8 cellular contexts compared by ENCODE assay signal in the genomic region with DNA sequence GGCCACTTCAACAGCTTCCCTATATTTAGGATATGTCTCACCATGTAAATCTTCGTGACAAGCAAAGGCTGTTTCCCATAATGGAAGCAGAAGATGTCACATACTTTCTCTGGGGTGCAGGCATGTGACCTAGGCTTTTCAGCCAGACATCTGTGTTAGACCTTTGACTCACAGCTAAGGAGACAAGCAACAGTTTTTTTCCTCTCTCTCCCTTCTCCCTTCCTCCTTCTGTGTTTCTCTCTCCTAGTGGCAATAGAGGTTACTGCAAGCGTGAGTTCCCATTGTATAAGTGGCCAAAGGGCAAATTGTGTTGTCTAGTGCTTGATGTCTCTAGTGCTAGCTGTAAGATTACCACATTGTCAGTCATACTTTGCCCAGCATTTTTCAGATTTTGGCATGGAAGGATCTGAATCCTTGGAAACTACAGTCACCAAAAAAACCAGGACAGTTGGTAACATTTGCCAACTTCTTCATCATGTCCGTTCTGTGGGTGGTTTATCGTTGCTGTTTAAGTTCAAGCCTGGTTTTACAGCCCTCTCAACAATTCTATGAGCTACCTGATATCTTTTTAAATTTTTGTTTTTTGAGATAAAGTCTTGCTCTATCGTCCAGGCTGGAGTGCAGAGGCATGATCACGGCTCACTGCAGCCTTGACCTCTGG. TPM values are rescaled to one million over a fixed set of nuclear protein-coding genes. Genes with fewer than 3 reads are reported as not detected.
DNase-seq lines count a peak whose midpoint lies in the region; ATAC-seq and TF ChIP-seq lines count a peak whose summit lies in the region.

No MANE protein-coding gene starts in this region.

- no peak overlapping the region for H3K18ac ChIP-seq in neuronal stem cell (ENCODE audit: low read length)

- no peaks in the 10 kb centered on the region for H3K79me1 ChIP-seq in neuronal stem cell (ENCODE audit: low read depth, low read length)

- H3K23ac ChIP-seq in neuronal stem cell (ENCODE audit: low read depth, low read length, poor library complexity), result no peak overlapping the region

- peak; percentile 78 for ATAC-seq in activated CD8-positive, alpha-beta memory T cell treated with anti-CD3 and anti-CD28 coated beads, Interleukin-2, amount 10 ng/mL, durations not matched to agents 7 days and 5 days
- ATAC-seq in GM23338, result peak; percentile 99
- no peak for ATAC-seq in HG03097 (IDR thresholded peaks at IDR 0.05; ENCODE audit: low FRiP score, unreplicated experiment)

- H3K27ac Mint-ChIP-seq in activated CD8-positive, alpha-beta memory T cell treated with anti-CD3 and anti-CD28 coated beads, Interleukin-2, amount 10 ng/mL, durations not matched to agents 7 days and 5 days, result no peak overlapping the region
- no peak overlapping the region for H3K27ac Mint-ChIP-seq in GM23338

- H2AK5ac ChIP-seq in neuronal stem cell (ENCODE audit: low read depth, low read length), result no peak overlapping the region

- no peaks in the 10 kb centered on the region for H3K9me2 ChIP-seq in GM23338 (ENCODE audit: insufficient read depth)

- H3K14ac ChIP-seq in neuronal stem cell (ENCODE audit: low read length), result no peak overlapping the region

- no peak overlapping the region for H2BK15ac ChIP-seq in neuronal stem cell (ENCODE audit: low read length)

- H3K9ac ChIP-seq in neuronal stem cell (ENCODE audit: low read depth, low read length, poor library complexity), result no peak overlapping the region

- no peak overlapping the region for H4K8ac ChIP-seq in neuronal stem cell (ENCODE audit: low read depth, low read length)

- WGBS in neuronal stem cell (ENCODE audit: extremely low coverage in 2 of 2, insufficient read length in 2 of 2, insufficient replicate concordance in 1 of 2), 2 donors, result no CpG with 5 or more reads among the region's 6 CpGs

- no peaks in the 10 kb centered on the region for H4K20me1 ChIP-seq in GM23338 (replicated peaks; ENCODE audit: insufficient read depth)

- no peak overlapping the region for H3K4ac ChIP-seq in neuronal stem cell (ENCODE audit: low read length)

- no peak overlapping the region for H2BK12ac ChIP-seq in neuronal stem cell (ENCODE audit: low read length)

- no peaks in the 10 kb centered on the region for H3K36me3 Mint-ChIP-seq in activated CD8-positive, alpha-beta memory T cell treated with anti-CD3 and anti-CD28 coated beads, Interleukin-2, amount 10 ng/mL, durations not matched to agents 7 days and 5 days
- H3K36me3 Mint-ChIP-seq in GM23338 (ENCODE audit: low read depth), result no peaks in the 10 kb centered on the region

- H4K91ac ChIP-seq in neuronal stem cell (ENCODE audit: low read depth, low read length, poor library complexity), result no peak overlapping the region

- H3K27me3 ChIP-seq in GM23338 (ENCODE audit: insufficient read depth) (no peaks in the 10 kb centered on the region), neuronal stem cell (ENCODE audit: control insufficient read depth in 3 of 3, insufficient read depth in 3 of 3, low read depth in 1 of 3, low read length in 3 of 3) (peaks cover 0 to 7% (median 0%) of the 10 kb centered on the region in 3 experiments)

- H3K9me3 ChIP-seq in neuronal stem cell (replicated peaks in 1 of 2; ENCODE audit: control insufficient read depth in 2 of 2, insufficient read depth in 1 of 2, low read depth in 1 of 2, low read length in 2 of 2), result no peaks in the 10 kb centered on the region

- peaks cover 3% of the 10 kb centered on the region for H3K27me3 Mint-ChIP-seq in activated CD8-positive, alpha-beta memory T cell treated with anti-CD3 and anti-CD28 coated beads, Interleukin-2, amount 10 ng/mL, durations not matched to agents 7 days and 5 days
- H3K27me3 Mint-ChIP-seq in GM23338 (ENCODE audit: insufficient read depth, low read depth, poor library complexity), result no peaks in the 10 kb centered on the region

- H3K4me2 ChIP-seq in GM23338, result no peak overlapping the region
- H3K4me2 ChIP-seq in neuronal stem cell (ENCODE audit: insufficient read depth, low read length, poor library complexity, severe bottlenecking), result no peak overlapping the region

- TF ChIP-seq POLR2A in NB4 (IDR thresholded peaks at IDR 0.05; ENCODE audit: extremely low read depth, insufficient read length), result no peak

- no peak overlapping the region for H2AFZ ChIP-seq in GM23338
- peak overlapping the region; percentile 5 for H2AFZ ChIP-seq in neuronal stem cell (ENCODE audit: low read length)

- H3K4me1 ChIP-seq in GM23338 (ENCODE audit: insufficient read depth) (no peaks in the 10 kb centered on the region), neuronal stem cell (ENCODE audit: control insufficient read depth in 2 of 2, insufficient read depth in 1 of 2, low read depth in 1 of 2, low read length in 2 of 2) (no peaks in the 10 kb centered on the region)

- H3K79me2 ChIP-seq in GM23338 (replicated peaks; ENCODE audit: insufficient read depth), result no peaks in the 10 kb centered on the region

- H3K4me3 ChIP-seq in GM23338, result no peak overlapping the region
- no peak overlapping the region for H3K4me3 ChIP-seq in NB4 (ENCODE audit: low read depth, low read length)
- H3K4me3 ChIP-seq in fibroblast of mammary gland (ENCODE audit: control insufficient read depth, low read depth, low read length), result no peak overlapping the region
- no peak overlapping the region for H3K4me3 ChIP-seq in neuronal stem cell (ENCODE audit: low read length in 2 of 2)

- H3K27ac ChIP-seq in GM23338 (ENCODE audit: low read depth) (no peak overlapping the region), neuronal stem cell (replicated peaks; ENCODE audit: low read length) (no peak overlapping the region)

- peaks cover 2% of the 10 kb centered on the region for H3K4me1 Mint-ChIP-seq in activated CD8-positive, alpha-beta memory T cell treated with anti-CD3 and anti-CD28 coated beads, Interleukin-2, amount 10 ng/mL, durations not matched to agents 7 days and 5 days
- H3K4me1 Mint-ChIP-seq in GM23338, result 0 out of 3 replicates have a peak, but pooled peaks cover 2% of the 10 kb centered on the region

- H3K36me3 ChIP-seq in GM23338 (ENCODE audit: insufficient read depth) (no peaks in the 10 kb centered on the region), neuronal stem cell (replicated peaks in 1 of 2; ENCODE audit: control insufficient read depth in 2 of 2, insufficient read depth in 2 of 2, low read length in 2 of 2) (no peaks in the 10 kb centered on the region)

- H2BK120ac ChIP-seq in neuronal stem cell (ENCODE audit: low read depth, low read length), result no peak overlapping the region

- no peaks in the 10 kb centered on the region for H3K9me3 Mint-ChIP-seq in activated CD8-positive, alpha-beta memory T cell treated with anti-CD3 and anti-CD28 coated beads, Interleukin-2, amount 10 ng/mL, durations not matched to agents 7 days and 5 days (ENCODE audit: low read depth)
- no peaks in the 10 kb centered on the region for H3K9me3 Mint-ChIP-seq in GM23338

- H2BK5ac ChIP-seq in neuronal stem cell (ENCODE audit: low read length), result no peak overlapping the region

- H3K4me3 Mint-ChIP-seq in activated CD8-positive, alpha-beta memory T cell treated with anti-CD3 and anti-CD28 coated beads, Interleukin-2, amount 10 ng/mL, durations not matched to agents 7 days and 5 days, result no peak overlapping the region
- H3K4me3 Mint-ChIP-seq in GM23338, result no peak overlapping the region

- TF ChIP-seq CTCF in GM23338 (conservative IDR thresholded peaks at IDR 0.05; ENCODE audit: low read depth in 2 of 2) (peak; percentile 67 to 70), NB4 (IDR thresholded peaks at IDR 0.05; ENCODE audit: low read depth, low read length) (peak; percentile 72), fibroblast of mammary gland (conservative IDR thresholded peaks at IDR 0.05; ENCODE audit: control insufficient read depth, insufficient read depth, low read depth, low read length) (peak; percentile 81)

- H3F3A ChIP-seq in GM23338 (replicated peaks; ENCODE audit: low read depth), result no peaks in the 10 kb centered on the region

- CTCF ChIA-PET in activated CD8-positive, alpha-beta memory T cell treated with anti-CD3 and anti-CD28 coated beads, Interleukin-2, amount 10 ng/mL, durations not matched to agents 7 days and 5 days (lab: Charles Lee), result interaction anchor here (1.0 to 1.4 kb wide), 2 partner anchors 10 to 29 kb away, joined by 3 to 4 read pairs; no protein-coding TSS in a partner anchor

- no peak for DNase-seq in activated CD8-positive, alpha-beta memory T cell treated with anti-CD3 and anti-CD28 coated beads, Interleukin-2, amount 10 ng/mL, durations not matched to agents 7 days and 5 days
- no peak for DNase-seq in activated CD8-positive, alpha-beta memory T cell treated with anti-CD3 and anti-CD28 coated beads for 24 hours
- DNase-seq in GM23338 (ENCODE audit: low spot score) (peak; percentile 89), NB4 (ENCODE audit: low read depth) (peak; percentile 71), SW480 (ENCODE audit: low spot score) (peak; percentile 71), fibroblast of mammary gland (ENCODE audit: low read depth) (peak; percentile 74), neuronal stem cell (ENCODE audit: low spot score) (peak; percentile 59)

RNA-seq across cellular contexts. Expression of gene RABGAP1L, which starts 44.4 kb away (rescaled TPM):
- 10 to 100 TPM; 60.5 to 83.5 TPM for total RNA-seq in activated CD8-positive, alpha-beta memory T cell treated with anti-CD3 and anti-CD28 coated beads, Interleukin-2, amount 10 ng/mL, durations not matched to agents 7 days and 5 days
- 83.2 and 85.5 TPM in 2 replicates for total RNA-seq in GM23338 (2014; rRNA removed; shearing (Covaris generic))
- polyA plus RNA-seq in GM23338 (2016; fragmentation: Nextera tagmentation; extraction: Ambion mirVana), result 113 and 136 TPM in 2 replicates
- polyA plus RNA-seq in neuronal stem cell (2013, experiment 1 of 2), result 4.6 TPM
- 5.3 TPM for polyA plus RNA-seq in neuronal stem cell (2013, experiment 2 of 2)

Comparison
In these comparisons a context has a peak if more than half of its experiments do, and no peak if none do; other contexts are left out.
1. DNase-seq: peak in GM23338 (single experiment), NB4 (single experiment), SW480 (single experiment), fibroblast of mammary gland (single experiment) and neuronal stem cell (single experiment); none in activated CD8-positive, alpha-beta memory T cell treated with anti-CD3 and anti-CD28 coated beads, Interleukin-2, amount 10 ng/mL, durations not matched to agents 7 days and 5 days (single experiment) and activated CD8-positive, alpha-beta memory T cell treated with anti-CD3 and anti-CD28 coated beads for 24 hours (single experiment).
2. Peak in every context shown above with its lines, with median percentiles within 50 percentile points of each other: CTCF ChIP-seq.